23 cellular contexts compared by ENCODE assay signal in the genomic region with DNA sequence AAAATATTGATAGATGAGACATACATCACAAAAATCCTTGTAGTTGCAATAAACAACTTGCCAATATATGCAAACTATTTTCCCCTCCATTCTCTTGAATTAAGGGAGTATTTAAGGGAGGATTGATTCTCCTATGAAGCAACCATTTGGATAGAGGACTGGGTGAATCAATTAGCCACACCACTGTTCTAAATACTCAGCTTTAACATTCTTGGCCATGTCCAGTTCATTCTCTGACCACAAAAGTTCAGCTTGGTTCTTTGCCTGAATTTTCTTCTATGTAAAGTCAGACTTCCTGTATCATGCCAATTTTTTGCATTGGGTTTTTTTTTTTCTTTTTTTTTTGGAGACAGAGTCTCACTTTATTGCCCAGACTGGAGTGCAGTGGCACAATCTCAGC. TPM values are rescaled to one million over a fixed set of nuclear protein-coding genes. Genes with fewer than 3 reads are reported as not detected.
DNase-seq lines count a peak whose midpoint lies in the region; TF ChIP-seq lines count a peak whose summit lies in the region.
"Had no signal": no experiment of that assay in that cellular context is flagged by ENCODE, and none has a peak within 500 bp of the region (broad histone marks: within the 10 kb centered on the region; RNA-seq: fewer than 3 reads in every experiment).

No MANE protein-coding gene starts in this region.

- peaks cover 3% of the 10 kb centered on the region for H3K36me3 Mint-ChIP-seq in T-helper 2 cell treated with Interferon-gamma antibody and Interleukin-4, amounts not matched to agents 5 μg/mL and 100 μg/mL, for 36 hours (ENCODE audit: low read depth)
- H3K36me3 Mint-ChIP-seq: activated naive CD4-positive, alpha-beta T cell treated with anti-CD3 and anti-CD28 coated beads, Interleukin-2, amount 50 U/mL, for 72 hours; WTC11 had no signal

- CTCF ChIA-PET in BJ (lab: Yijun Ruan, JAX): interaction anchor here (0.6 kb wide), 1 partner anchor 25 kb away, joined by 3 read pairs; no protein-coding TSS in a partner anchor

- H3K9me3 Mint-ChIP-seq in T-helper 2 cell treated with Interferon-gamma antibody and Interleukin-4, amounts not matched to agents 5 μg/mL and 100 μg/mL, for 36 hours: no peaks in the 10 kb centered on the region
- H3K9me3 Mint-ChIP-seq: activated naive CD4-positive, alpha-beta T cell treated with anti-CD3 and anti-CD28 coated beads, Interleukin-2, amount 50 U/mL, for 72 hours; stimulated activated naive CD8-positive, alpha-beta T cell treated with anti-CD3 and anti-CD28 coated beads, Interleukin-15, amount 100 ng/mL, for 72 hours; T-helper 1 cell treated with Interleukin-12 subunit alpha and Interleukin-12 subunit beta and Interleukin-4 antibody, amounts not matched to agents 30 μg/mL and 1 μg/mL, for 36 hours; WTC11 had no signal

- no peaks in the 10 kb centered on the region for H3K36me3 ChIP-seq in BJ (ENCODE audit: control insufficient read depth, insufficient read depth, low read length)
- no peaks in the 10 kb centered on the region for H3K36me3 ChIP-seq in MG63
- H3K36me3 ChIP-seq: esophagus squamous epithelium, upper lobe of right lung had no signal

- no peaks in the 10 kb centered on the region for H3K9me3 ChIP-seq in MG63
- H3K9me3 ChIP-seq: esophagus squamous epithelium, mucosa of descending colon, upper lobe of right lung had no signal

- no peaks in the 10 kb centered on the region for H3K27me3 Mint-ChIP-seq in T-helper 2 cell treated with Interferon-gamma antibody and Interleukin-4, amounts not matched to agents 5 μg/mL and 100 μg/mL, for 36 hours (ENCODE audit: low read depth)
- H3K27me3 Mint-ChIP-seq: stimulated activated naive CD8-positive, alpha-beta T cell treated with anti-CD3 and anti-CD28 coated beads, Interleukin-15, amount 100 ng/mL, for 72 hours had no signal

- POLR2A ChIA-PET in BJ (lab: Charles Lee): interaction anchor here (0.7 kb wide), 1 partner anchor 13 kb away, joined by 5 read pairs; no protein-coding TSS in a partner anchor

- H3K4me3 ChIP-seq in BJ (ENCODE audit: low read depth, low read length) (no peak overlapping the region), MG63 (no peak overlapping the region)
- H3K4me3 ChIP-seq: esophagus squamous epithelium, mucosa of descending colon, upper lobe of right lung had no signal

- H3K4me3 Mint-ChIP-seq in T-helper 2 cell treated with Interferon-gamma antibody and Interleukin-4, amounts not matched to agents 5 μg/mL and 100 μg/mL, for 36 hours: no peak overlapping the region
- H3K4me3 Mint-ChIP-seq: activated CD8-positive, alpha-beta T cell treated with anti-CD3 and anti-CD28 coated beads, Interleukin-2, amount 10 ng/mL, durations not matched to agents 7 days and 5 days; stimulated activated naive CD8-positive, alpha-beta T cell treated with anti-CD3 and anti-CD28 coated beads, Interleukin-15, amount 100 ng/mL, for 72 hours; T-helper 1 cell treated with Interleukin-12 subunit alpha and Interleukin-12 subunit beta and Interleukin-4 antibody, amounts not matched to agents 30 μg/mL and 1 μg/mL, for 36 hours; WTC11 had no signal

- no peak for TF ChIP-seq CTCF in BJ (IDR thresholded peaks at IDR 0.05; ENCODE audit: insufficient read depth, low read depth, low read length)

- DNase-seq in BJ (ENCODE audit: low read depth): peak; percentile 63
- peak; percentile 22 for DNase-seq in MG63
- peak; percentile 55 for DNase-seq in dedifferentiated amniotic fluid mesenchymal stem cell (ENCODE audit: extremely low spot score)
- peak; percentile 48 for DNase-seq in myocyte (ENCODE audit: low read depth)
- no peak for DNase-seq in NCI-H524 treated with DMSO at 0.1 percent for 48 hours (lab: John Stamatoyannopoulos, UW)
- no peak for DNase-seq in DMS53 treated with DMSO at 0.1 percent for 48 hours (lab: John Stamatoyannopoulos, UW; ENCODE audit: unreplicated experiment)
- no peak for DNase-seq in effector CD4-positive, alpha-beta T cell
- DNase-seq in T-helper 2 cell treated with Interferon-gamma antibody and Interleukin-4, amounts not matched to agents 5 μg/mL and 100 μg/mL, for 36 hours (ENCODE audit: low spot score): no peak
- DNase-seq: activated CD8-positive, alpha-beta T cell treated with anti-CD3 and anti-CD28 coated beads, Interleukin-2, amount 10 ng/mL, durations not matched to agents 7 days and 5 days; central memory CD4-positive, alpha-beta T cell; effector CD8-positive, alpha-beta T cell; esophagus squamous epithelium; Karpas-422; mucosa of descending colon; NCI-H1105 treated with DMSO at 0.1 percent for 48 hours; NCI-H526 treated with DMSO at 0.1 percent for 48 hours; nucleus accumbens; SHP77 treated with DMSO at 0.1 percent for 48 hours; stimulated activated naive CD8-positive, alpha-beta T cell treated with anti-CD3 and anti-CD28 coated beads, Interleukin-15, amount 100 ng/mL, for 72 hours; upper lobe of right lung had no signal

- no peak overlapping the region for H3K27ac Mint-ChIP-seq in T-helper 2 cell treated with Interferon-gamma antibody and Interleukin-4, amounts not matched to agents 5 μg/mL and 100 μg/mL, for 36 hours
- H3K27ac Mint-ChIP-seq: activated CD8-positive, alpha-beta T cell treated with anti-CD3 and anti-CD28 coated beads, Interleukin-2, amount 10 ng/mL, durations not matched to agents 7 days and 5 days; stimulated activated naive CD8-positive, alpha-beta T cell treated with anti-CD3 and anti-CD28 coated beads, Interleukin-15, amount 100 ng/mL, for 72 hours; T-helper 1 cell treated with Interleukin-12 subunit alpha and Interleukin-12 subunit beta and Interleukin-4 antibody, amounts not matched to agents 30 μg/mL and 1 μg/mL, for 36 hours; WTC11 had no signal

- peaks cover 47% of the 10 kb centered on the region for H3K4me1 Mint-ChIP-seq in T-helper 2 cell treated with Interferon-gamma antibody and Interleukin-4, amounts not matched to agents 5 μg/mL and 100 μg/mL, for 36 hours (ENCODE audit: low read depth)

- H3K27me3 ChIP-seq in BJ (ENCODE audit: control insufficient read depth, insufficient read depth, low read length): no peaks in the 10 kb centered on the region
- H3K27me3 ChIP-seq in MG63: no peaks in the 10 kb centered on the region
- H3K27me3 ChIP-seq: esophagus squamous epithelium, upper lobe of right lung had no signal

RNA-seq across cellular contexts. Expression of a gene that starts 15.8 kb away (rescaled TPM):
- 90.7 and 244 TPM in 2 replicates for polyA plus RNA-seq in BJ (2011; rRNA removed)
- 35.7 and 46.2 TPM in 2 replicates for polyA minus RNA-seq in BJ (2011; rRNA and poly(A)+ RNA removed)
- total RNA-seq in MG63 (2014; rRNA removed; shearing (Covaris generic); ENCODE audit: low replicate concordance): 294 and 550 TPM in 2 replicates
- 178 and 182 TPM in 2 replicates for total RNA-seq in myocyte
- polyA plus RNA-seq in myocyte (2012): 139 TPM

RNA-seq across cellular contexts. Expression of a gene that starts 16.6 kb away (rescaled TPM):
- 6.9 and 11.0 TPM in 2 replicates for polyA plus RNA-seq in BJ (2011; rRNA removed)
- 11.9 and 12.4 TPM in 2 replicates for polyA minus RNA-seq in BJ (2011; rRNA and poly(A)+ RNA removed)
- 2.6 and 4.6 TPM in 2 replicates for total RNA-seq in MG63 (2014; rRNA removed; shearing (Covaris generic); ENCODE audit: low replicate concordance)
- total RNA-seq in myocyte: 13.3 and 13.7 TPM in 2 replicates
- 27.1 TPM for polyA plus RNA-seq in myocyte (2012)

Comparison
In these comparisons a context has a peak if more than half of its experiments do, and no peak if none do; other contexts are left out.
1. DNase-seq: peak in BJ (single experiment), MG63 (single experiment), dedifferentiated amniotic fluid mesenchymal stem cell (single experiment) and myocyte (single experiment); none in NCI-H524 treated with DMSO at 0.1 percent for 48 hours (single experiment), DMS53 treated with DMSO at 0.1 percent for 48 hours (single experiment), effector CD4-positive, alpha-beta T cell (single experiment) and T-helper 2 cell treated with Interferon-gamma antibody and Interleukin-4, amounts not matched to agents 5 μg/mL and 100 μg/mL, for 36 hours (single experiment).